ENCODE assay signal across 8 cellular contexts in genomic region chr17:2138768-2139167, GRCh38.
DNase-seq lines count a peak whose midpoint lies in the region; ATAC-seq, FAIRE-seq and TF ChIP-seq lines count a peak whose summit lies in the region.

No MANE protein-coding gene starts in this region.

- H3K27me3 Mint-ChIP-seq in activated CD4-positive, alpha-beta T cell treated with anti-CD3 and anti-CD28 coated beads, Interleukin-2, amount 10 ng/mL, durations not matched to agents 24 days and 14 days: no peaks in the 10 kb centered on the region

- no peak overlapping the region for H2AFZ ChIP-seq in Loucy (ENCODE audit: low read length)

- intact Hi-C loops in activated CD4-positive, alpha-beta T cell treated with anti-CD3 and anti-CD28 coated beads, Interleukin-2, amount 10 ng/mL, durations not matched to agents 24 days and 14 days (cut with micrococcal nuclease): loop anchor here (5.0 kb wide), 1 partner anchor 34 kb away; no protein-coding TSS in a partner anchor

- no peaks in the 10 kb centered on the region for H3K9me3 ChIP-seq in Loucy (ENCODE audit: insufficient read depth, low read depth, low read length)

- H3K9me3 Mint-ChIP-seq in activated CD4-positive, alpha-beta T cell treated with anti-CD3 and anti-CD28 coated beads, Interleukin-2, amount 10 ng/mL, durations not matched to agents 24 days and 14 days: no peaks in the 10 kb centered on the region

- H3K4me2 ChIP-seq in Loucy (ENCODE audit: low read depth, low read length, poor library complexity, severe bottlenecking): peak overlapping the region; percentile 61

- H3K79me2 ChIP-seq in Loucy (ENCODE audit: insufficient read depth, low read length): peaks cover 20% of the 10 kb centered on the region; the same call in 1 of the 2 replicates

- no peaks in the 10 kb centered on the region for H4K20me1 ChIP-seq in Loucy (ENCODE audit: insufficient read depth, low read length, poor library complexity, severe bottlenecking)

- TF ChIP-seq CTCF in Loucy (conservative IDR thresholded peaks at IDR 0.05; ENCODE audit: low read length) (no peak), cardiac fibroblast (IDR thresholded peaks at IDR 0.05; ENCODE audit: low read depth, low read length) (no peak), retinal pigment epithelial cell (conservative IDR thresholded peaks at IDR 0.05; ENCODE audit: low read depth, low read length) (no peak), D721Med (IDR thresholded peaks at IDR 0.05; ENCODE audit: insufficient read depth, missing control alignments) (no peak)

- peak in 2 of 3 experiments; percentile 44 to 75 for DNase-seq in NCI-H1417 (lab: John Stamatoyannopoulos, UW)
- no peak for DNase-seq in NCI-H1417 treated with DMSO at 0.1 percent for 48 hours (lab: John Stamatoyannopoulos, UW)
- peak; percentile 30 to 61 for DNase-seq in cardiac fibroblast (ENCODE audit: low read depth in 2 of 2)
- DNase-seq in retinal pigment epithelial cell (ENCODE audit: low read depth): peak; percentile 22
- DNase-seq in activated CD4-positive, alpha-beta T cell treated with anti-CD3 and anti-CD28 coated beads, Interleukin-2, amount 10 ng/mL, durations not matched to agents 24 days and 14 days: no peak
- no peak for DNase-seq in D721Med (ENCODE audit: insufficient read length, low spot score)

- no peak overlapping the region for H3K27ac Mint-ChIP-seq in activated CD4-positive, alpha-beta T cell treated with anti-CD3 and anti-CD28 coated beads, Interleukin-2, amount 10 ng/mL, durations not matched to agents 24 days and 14 days

- peaks cover 15% of the 10 kb centered on the region; the same call in 1 of the 2 replicates for H3K36me3 ChIP-seq in Loucy (ENCODE audit: insufficient read depth, low read length)

- H3K4me3 ChIP-seq in Loucy (ENCODE audit: low read length, poor library complexity, severe bottlenecking) (peak overlapping the region; percentile 23), cardiac fibroblast (replicated peaks in 1 of 2; ENCODE audit: low read depth in 2 of 2, low read length in 2 of 2) (no peak overlapping the region), retinal pigment epithelial cell (ENCODE audit: low read length) (no peak overlapping the region)

- no peaks in the 10 kb centered on the region for H3K9me2 ChIP-seq in Loucy (replicated peaks; ENCODE audit: low read depth, low read length)

- H3K27me3 ChIP-seq in Loucy (ENCODE audit: insufficient read depth, low read length, poor library complexity, severe bottlenecking): no peaks in the 10 kb centered on the region

- FAIRE-seq in D721Med (lab: Jason Lieb, UNC): no peak

- peaks cover 21% of the 10 kb centered on the region for H3K4me1 ChIP-seq in Loucy (ENCODE audit: insufficient read depth, low read length, poor library complexity, severe bottlenecking)

- peak overlapping the region; percentile 27 for H3K9ac ChIP-seq in Loucy (ENCODE audit: low read depth, low read length, poor library complexity, severe bottlenecking)

- H3K4me1 Mint-ChIP-seq in activated CD4-positive, alpha-beta T cell treated with anti-CD3 and anti-CD28 coated beads, Interleukin-2, amount 10 ng/mL, durations not matched to agents 24 days and 14 days: peaks cover 22% of the 10 kb centered on the region

- H3K36me3 Mint-ChIP-seq in activated CD4-positive, alpha-beta T cell treated with anti-CD3 and anti-CD28 coated beads, Interleukin-2, amount 10 ng/mL, durations not matched to agents 24 days and 14 days (ENCODE audit: low read depth): peaks cover 13% of the 10 kb centered on the region

- peaks cover 7% of the 10 kb centered on the region; the same call in 1 of the 2 replicates for H3F3A ChIP-seq in Loucy (ENCODE audit: low read depth)

- no peak overlapping the region for H3K4me3 Mint-ChIP-seq in activated CD4-positive, alpha-beta T cell treated with anti-CD3 and anti-CD28 coated beads, Interleukin-2, amount 10 ng/mL, durations not matched to agents 24 days and 14 days

- no peak for ATAC-seq in HG03520 (IDR thresholded peaks at IDR 0.05; ENCODE audit: unreplicated experiment)

Comparison
In these comparisons a context has a peak if more than half of its experiments do, and no peak if none do; other contexts are left out.
1. DNase-seq: peak in NCI-H1417 (2 of 3), cardiac fibroblast (2 of 2) and retinal pigment epithelial cell (single experiment); none in NCI-H1417 treated with DMSO at 0.1 percent for 48 hours (single experiment), activated CD4-positive, alpha-beta T cell treated with anti-CD3 and anti-CD28 coated beads, Interleukin-2, amount 10 ng/mL, durations not matched to agents 24 days and 14 days (single experiment) and D721Med (single experiment).